1 cellular context compared by ENCODE assay signal in the genomic region with DNA sequence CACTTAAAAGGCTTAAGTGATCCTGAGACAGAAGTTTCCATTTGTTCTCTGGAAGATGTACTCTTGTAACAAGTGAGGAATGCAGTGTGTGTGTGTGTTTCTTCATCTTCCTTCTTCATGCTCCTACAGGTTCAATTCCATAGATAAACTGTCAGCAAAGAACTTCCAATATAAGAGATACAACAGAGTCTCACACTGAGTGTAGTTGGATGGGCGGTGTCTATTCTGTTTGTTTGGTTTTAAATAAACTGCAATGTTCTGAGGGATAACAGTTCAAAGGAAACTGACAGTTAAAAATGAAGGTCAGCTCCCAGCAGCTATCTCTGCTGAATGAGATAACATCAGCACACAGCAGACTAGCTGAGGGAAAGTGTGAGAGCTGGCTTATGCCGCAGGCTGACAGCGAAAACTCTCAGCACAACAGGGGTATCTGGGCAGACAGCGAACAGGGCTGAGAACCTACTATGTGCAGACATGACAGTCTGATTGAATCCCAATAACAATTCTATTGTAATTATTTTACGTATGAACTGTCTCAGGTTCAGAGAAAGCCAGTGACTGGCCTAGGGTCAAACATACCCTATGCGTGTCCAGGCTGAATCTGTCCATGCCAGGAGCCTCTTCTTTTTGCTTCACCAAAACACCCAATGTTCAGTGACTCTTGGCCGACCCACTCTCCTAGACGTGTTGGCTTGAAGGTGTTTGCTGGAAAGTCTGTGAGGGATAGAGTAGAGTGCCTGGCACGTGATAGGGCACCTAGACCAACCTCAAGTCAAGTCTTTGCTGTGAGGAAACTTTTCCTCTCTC.
TF ChIP-seq lines count a peak whose summit lies in the region.

No MANE protein-coding gene starts in this region.

TF ChIP-seq in HepG2, 621 proteins besides CTCF, POLR2A, EP300 and RAD21 (continued from another document and continues in another):
- TF ChIP-seq, protein P1, sequence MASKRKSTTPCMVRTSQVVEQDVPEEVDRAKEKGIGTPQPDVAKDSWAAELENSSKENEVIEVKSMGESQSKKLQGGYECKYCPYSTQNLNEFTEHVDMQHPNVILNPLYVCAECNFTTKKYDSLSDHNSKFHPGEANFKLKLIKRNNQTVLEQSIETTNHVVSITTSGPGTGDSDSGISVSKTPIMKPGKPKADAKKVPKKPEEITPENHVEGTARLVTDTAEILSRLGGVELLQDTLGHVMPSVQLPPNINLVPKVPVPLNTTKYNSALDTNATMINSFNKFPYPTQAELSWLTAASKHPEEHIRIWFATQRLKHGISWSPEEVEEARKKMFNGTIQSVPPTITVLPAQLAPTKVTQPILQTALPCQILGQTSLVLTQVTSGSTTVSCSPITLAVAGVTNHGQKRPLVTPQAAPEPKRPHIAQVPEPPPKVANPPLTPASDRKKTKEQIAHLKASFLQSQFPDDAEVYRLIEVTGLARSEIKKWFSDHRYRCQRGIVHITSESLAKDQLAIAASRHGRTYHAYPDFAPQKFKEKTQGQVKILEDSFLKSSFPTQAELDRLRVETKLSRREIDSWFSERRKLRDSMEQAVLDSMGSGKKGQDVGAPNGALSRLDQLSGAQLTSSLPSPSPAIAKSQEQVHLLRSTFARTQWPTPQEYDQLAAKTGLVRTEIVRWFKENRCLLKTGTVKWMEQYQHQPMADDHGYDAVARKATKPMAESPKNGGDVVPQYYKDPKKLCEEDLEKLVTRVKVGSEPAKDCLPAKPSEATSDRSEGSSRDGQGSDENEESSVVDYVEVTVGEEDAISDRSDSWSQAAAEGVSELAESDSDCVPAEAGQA (IDR thresholded peaks at IDR 0.05; ENCODE audit: low read depth) = no peak
- TF ChIP-seq, protein P1 (CRISPR knock-in tag; IDR thresholded peaks at IDR 0.05; ENCODE audit: borderline replicate concordance) = no peak
- TF ChIP-seq, protein P2, sequence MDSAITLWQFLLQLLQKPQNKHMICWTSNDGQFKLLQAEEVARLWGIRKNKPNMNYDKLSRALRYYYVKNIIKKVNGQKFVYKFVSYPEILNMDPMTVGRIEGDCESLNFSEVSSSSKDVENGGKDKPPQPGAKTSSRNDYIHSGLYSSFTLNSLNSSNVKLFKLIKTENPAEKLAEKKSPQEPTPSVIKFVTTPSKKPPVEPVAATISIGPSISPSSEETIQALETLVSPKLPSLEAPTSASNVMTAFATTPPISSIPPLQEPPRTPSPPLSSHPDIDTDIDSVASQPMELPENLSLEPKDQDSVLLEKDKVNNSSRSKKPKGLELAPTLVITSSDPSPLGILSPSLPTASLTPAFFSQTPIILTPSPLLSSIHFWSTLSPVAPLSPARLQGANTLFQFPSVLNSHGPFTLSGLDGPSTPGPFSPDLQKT (CRISPR knock-in tag; IDR thresholded peaks at IDR 0.05; ENCODE audit: borderline replicate concordance) = no peak
- TF ChIP-seq CC2D1A (CRISPR knock-in tag; IDR thresholded peaks at IDR 0.05) (no peak), ZNF577 (CRISPR knock-in tag; IDR thresholded peaks at IDR 0.05; ENCODE audit: borderline replicate concordance, low read depth) (no peak), ZIK1 (CRISPR knock-in tag; IDR thresholded peaks at IDR 0.05; ENCODE audit: borderline replicate concordance, low read depth) (no peak), ZNF558 (CRISPR knock-in tag; IDR thresholded peaks at IDR 0.05; ENCODE audit: borderline replicate concordance) (no peak), HMGA1 (CRISPR knock-in tag; conservative IDR thresholded peaks at IDR 0.05) (no peak), ZNF24 (IDR thresholded peaks at IDR 0.05) (no peak), IRF2 (CRISPR knock-in tag; IDR thresholded peaks at IDR 0.05) (no peak), ZNF772 (CRISPR knock-in tag; IDR thresholded peaks at IDR 0.05) (no peak), MAZ (IDR thresholded peaks at IDR 0.05; ENCODE audit: borderline replicate concordance, low read depth, low read length) (no peak), MAZ (CRISPR knock-in tag; IDR thresholded peaks at IDR 0.05; ENCODE audit: low read depth) (no peak), ZFP90 (CRISPR knock-in tag; IDR thresholded peaks at IDR 0.05; ENCODE audit: borderline replicate concordance) (no peak), ZSCAN12 (CRISPR knock-in tag; IDR thresholded peaks at IDR 0.05) (no peak), IKZF1 (IDR thresholded peaks at IDR 0.05) (no peak), TAF1 (CRISPR knock-in tag; IDR thresholded peaks at IDR 0.05) (no peak), SRSF9 (IDR thresholded peaks at IDR 0.05; ENCODE audit: borderline replicate concordance, insufficient read depth, low read depth, low read length, poor library complexity, severe bottlenecking) (no peak), CHCHD3 (CRISPR knock-in tag; IDR thresholded peaks at IDR 0.05) (no peak), TCF12 (IDR thresholded peaks at IDR 0.05) (no peak), TCF12 (CRISPR knock-in tag; IDR thresholded peaks at IDR 0.05) (no peak), STAG1 (CRISPR knock-in tag; IDR thresholded peaks at IDR 0.05) (no peak), ZNF350 (CRISPR knock-in tag; IDR thresholded peaks at IDR 0.05; ENCODE audit: borderline replicate concordance, low read depth) (no peak), MTA3 (CRISPR knock-in tag; IDR thresholded peaks at IDR 0.05) (no peak), HDAC2 (CRISPR knock-in tag; IDR thresholded peaks at IDR 0.05) (peak; percentile 53; the same call in 1 of the 2 replicates), FOXM1 (CRISPR knock-in tag; IDR thresholded peaks at IDR 0.05) (no peak), NCOA2 (CRISPR knock-in tag; IDR thresholded peaks at IDR 0.05) (peak; percentile 76), ZNF83 (CRISPR knock-in tag; IDR thresholded peaks at IDR 0.05; ENCODE audit: borderline replicate concordance) (no peak), KDM4B (CRISPR knock-in tag; IDR thresholded peaks at IDR 0.05) (no peak), BCL6 (CRISPR knock-in tag; IDR thresholded peaks at IDR 0.05) (peak; percentile 47; the same call in 1 of the 2 replicates), CCAR2 (optimal IDR thresholded peaks at IDR 0.05; ENCODE audit: low read depth, low read length) (no peak), MXI1 (IDR thresholded peaks at IDR 0.05; ENCODE audit: borderline replicate concordance, low read depth, low read length) (no peak), ZNF124 (CRISPR knock-in tag; IDR thresholded peaks at IDR 0.05) (no peak), YEATS4 (CRISPR knock-in tag; IDR thresholded peaks at IDR 0.05; ENCODE audit: borderline replicate concordance) (no peak), AGO1 (IDR thresholded peaks at IDR 0.05; ENCODE audit: low read depth, low read length, poor library complexity, severe bottlenecking) (no peak), ZNF224 (CRISPR knock-in tag; IDR thresholded peaks at IDR 0.05) (no peak), ZNF766 (CRISPR knock-in tag; IDR thresholded peaks at IDR 0.05; ENCODE audit: borderline replicate concordance) (no peak), SSRP1 (CRISPR knock-in tag; IDR thresholded peaks at IDR 0.05) (no peak)
- TF ChIP-seq, protein P3, sequence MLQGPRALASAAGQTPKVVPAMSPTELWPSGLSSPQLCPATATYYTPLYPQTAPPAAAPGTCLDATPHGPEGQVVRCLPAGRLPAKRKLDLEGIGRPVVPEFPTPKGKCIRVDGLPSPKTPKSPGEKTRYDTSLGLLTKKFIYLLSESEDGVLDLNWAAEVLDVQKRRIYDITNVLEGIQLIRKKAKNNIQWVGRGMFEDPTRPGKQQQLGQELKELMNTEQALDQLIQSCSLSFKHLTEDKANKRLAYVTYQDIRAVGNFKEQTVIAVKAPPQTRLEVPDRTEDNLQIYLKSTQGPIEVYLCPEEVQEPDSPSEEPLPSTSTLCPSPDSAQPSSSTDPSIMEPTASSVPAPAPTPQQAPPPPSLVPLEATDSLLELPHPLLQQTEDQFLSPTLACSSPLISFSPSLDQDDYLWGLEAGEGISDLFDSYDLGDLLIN (CRISPR knock-in tag; IDR thresholded peaks at IDR 0.05; ENCODE audit: borderline replicate concordance) = no peak
- TF ChIP-seq, protein P4, sequence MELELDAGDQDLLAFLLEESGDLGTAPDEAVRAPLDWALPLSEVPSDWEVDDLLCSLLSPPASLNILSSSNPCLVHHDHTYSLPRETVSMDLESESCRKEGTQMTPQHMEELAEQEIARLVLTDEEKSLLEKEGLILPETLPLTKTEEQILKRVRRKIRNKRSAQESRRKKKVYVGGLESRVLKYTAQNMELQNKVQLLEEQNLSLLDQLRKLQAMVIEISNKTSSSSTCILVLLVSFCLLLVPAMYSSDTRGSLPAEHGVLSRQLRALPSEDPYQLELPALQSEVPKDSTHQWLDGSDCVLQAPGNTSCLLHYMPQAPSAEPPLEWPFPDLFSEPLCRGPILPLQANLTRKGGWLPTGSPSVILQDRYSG (CRISPR knock-in tag; IDR thresholded peaks at IDR 0.05) = no peak
- TF ChIP-seq, protein P5, sequence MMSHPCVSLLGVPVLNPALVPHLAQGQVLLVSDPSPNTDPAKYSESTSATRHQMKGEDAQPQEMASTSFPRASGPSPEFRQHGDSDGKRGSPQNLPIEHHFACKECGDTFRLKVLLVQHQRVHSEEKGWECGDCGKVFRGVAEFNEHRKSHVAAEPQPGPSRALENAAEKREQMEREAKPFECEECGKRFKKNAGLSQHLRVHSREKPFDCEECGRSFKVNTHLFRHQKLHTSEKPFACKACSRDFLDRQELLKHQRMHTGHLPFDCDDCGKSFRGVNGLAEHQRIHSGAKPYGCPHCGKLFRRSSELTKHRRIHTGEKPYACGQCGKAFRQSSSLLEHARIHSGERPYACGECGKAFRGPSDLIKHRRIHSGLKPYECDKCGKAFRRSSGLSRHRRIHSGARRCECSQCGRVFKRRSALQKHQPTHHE (CRISPR knock-in tag; IDR thresholded peaks at IDR 0.05; ENCODE audit: borderline replicate concordance) = no peak
- TF ChIP-seq, protein P6, sequence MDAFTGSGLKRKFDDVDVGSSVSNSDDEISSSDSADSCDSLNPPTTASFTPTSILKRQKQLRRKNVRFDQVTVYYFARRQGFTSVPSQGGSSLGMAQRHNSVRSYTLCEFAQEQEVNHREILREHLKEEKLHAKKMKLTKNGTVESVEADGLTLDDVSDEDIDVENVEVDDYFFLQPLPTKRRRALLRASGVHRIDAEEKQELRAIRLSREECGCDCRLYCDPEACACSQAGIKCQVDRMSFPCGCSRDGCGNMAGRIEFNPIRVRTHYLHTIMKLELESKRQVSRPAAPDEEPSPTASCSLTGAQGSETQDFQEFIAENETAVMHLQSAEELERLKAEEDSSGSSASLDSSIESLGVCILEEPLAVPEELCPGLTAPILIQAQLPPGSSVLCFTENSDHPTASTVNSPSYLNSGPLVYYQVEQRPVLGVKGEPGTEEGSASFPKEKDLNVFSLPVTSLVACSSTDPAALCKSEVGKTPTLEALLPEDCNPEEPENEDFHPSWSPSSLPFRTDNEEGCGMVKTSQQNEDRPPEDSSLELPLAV (CRISPR knock-in tag; conservative IDR thresholded peaks at IDR 0.05; ENCODE audit: low read depth) = no peak
- TF ChIP-seq, protein P7, sequence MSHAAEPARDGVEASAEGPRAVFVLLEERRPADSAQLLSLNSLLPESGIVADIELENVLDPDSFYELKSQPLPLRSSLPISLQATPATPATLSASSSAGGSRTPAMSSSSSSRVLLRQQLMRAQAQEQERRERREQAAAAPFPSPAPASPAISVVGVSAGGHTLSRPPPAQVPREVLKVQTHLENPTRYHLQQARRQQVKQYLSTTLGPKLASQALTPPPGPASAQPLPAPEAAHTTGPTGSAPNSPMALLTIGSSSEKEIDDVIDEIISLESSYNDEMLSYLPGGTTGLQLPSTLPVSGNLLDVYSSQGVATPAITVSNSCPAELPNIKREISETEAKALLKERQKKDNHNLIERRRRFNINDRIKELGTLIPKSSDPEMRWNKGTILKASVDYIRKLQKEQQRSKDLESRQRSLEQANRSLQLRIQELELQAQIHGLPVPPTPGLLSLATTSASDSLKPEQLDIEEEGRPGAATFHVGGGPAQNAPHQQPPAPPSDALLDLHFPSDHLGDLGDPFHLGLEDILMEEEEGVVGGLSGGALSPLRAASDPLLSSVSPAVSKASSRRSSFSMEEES (CRISPR knock-in tag; IDR thresholded peaks at IDR 0.05) = no peak
- TF ChIP-seq, protein P8, sequence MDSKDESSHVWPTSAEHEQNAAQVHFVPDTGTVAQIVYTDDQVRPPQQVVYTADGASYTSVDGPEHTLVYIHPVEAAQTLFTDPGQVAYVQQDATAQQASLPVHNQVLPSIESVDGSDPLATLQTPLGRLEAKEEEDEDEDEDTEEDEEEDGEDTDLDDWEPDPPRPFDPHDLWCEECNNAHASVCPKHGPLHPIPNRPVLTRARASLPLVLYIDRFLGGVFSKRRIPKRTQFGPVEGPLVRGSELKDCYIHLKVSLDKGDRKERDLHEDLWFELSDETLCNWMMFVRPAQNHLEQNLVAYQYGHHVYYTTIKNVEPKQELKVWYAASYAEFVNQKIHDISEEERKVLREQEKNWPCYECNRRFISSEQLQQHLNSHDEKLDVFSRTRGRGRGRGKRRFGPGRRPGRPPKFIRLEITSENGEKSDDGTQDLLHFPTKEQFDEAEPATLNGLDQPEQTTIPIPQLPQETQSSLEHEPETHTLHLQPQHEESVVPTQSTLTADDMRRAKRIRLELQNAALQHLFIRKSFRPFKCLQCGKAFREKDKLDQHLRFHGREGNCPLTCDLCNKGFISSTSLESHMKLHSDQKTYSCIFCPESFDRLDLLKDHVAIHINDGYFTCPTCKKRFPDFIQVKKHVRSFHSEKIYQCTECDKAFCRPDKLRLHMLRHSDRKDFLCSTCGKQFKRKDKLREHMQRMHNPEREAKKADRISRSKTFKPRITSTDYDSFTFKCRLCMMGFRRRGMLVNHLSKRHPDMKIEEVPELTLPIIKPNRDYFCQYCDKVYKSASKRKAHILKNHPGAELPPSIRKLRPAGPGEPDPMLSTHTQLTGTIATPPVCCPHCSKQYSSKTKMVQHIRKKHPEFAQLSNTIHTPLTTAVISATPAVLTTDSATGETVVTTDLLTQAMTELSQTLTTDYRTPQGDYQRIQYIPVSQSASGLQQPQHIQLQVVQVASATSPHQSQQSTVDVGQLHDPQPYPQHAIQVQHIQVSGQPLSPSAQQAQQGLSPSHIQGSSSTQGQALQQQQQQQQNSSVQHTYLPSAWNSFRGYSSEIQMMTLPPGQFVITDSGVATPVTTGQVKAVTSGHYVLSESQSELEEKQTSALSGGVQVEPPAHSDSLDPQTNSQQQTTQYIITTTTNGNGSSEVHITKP (CRISPR knock-in tag; IDR thresholded peaks at IDR 0.05; ENCODE audit: low read depth) = no peak
